ENCODE assay signal across 8 cellular contexts in genomic region chr4:83112239-83112638, GRCh38. TPM values are rescaled to one million over a fixed set of nuclear protein-coding genes. Genes with fewer than 3 reads are reported as not detected.
DNase-seq lines count a peak whose midpoint lies in the region; ATAC-seq and TF ChIP-seq lines count a peak whose summit lies in the region.

No MANE protein-coding gene starts in this region.

- in situ Hi-C loops in G401 (cut with HindIII; ENCODE audit: low sequenced_read_pairs) = no loop called here

- intact Hi-C loops in CD14-positive monocyte (cut with micrococcal nuclease) = loop anchor here in 1 of 2 donors (2.0 to 5.0 kb wide), 2 partner anchors 15 to 85 kb away; no protein-coding TSS in a partner anchor
- intact Hi-C loops in A673 (cut with micrococcal nuclease; ENCODE audit: unreplicated experiment) = no loop called here

- no peak overlapping the region for H3K27ac ChIP-seq in A673 (ENCODE audit: low read depth, low read length, poor library complexity, severe bottlenecking)

- ATAC-seq in GM19035 (IDR thresholded peaks at IDR 0.05; ENCODE audit: unreplicated experiment) (peak; percentile 28), HG03521 (IDR thresholded peaks at IDR 0.05; ENCODE audit: unreplicated experiment) (peak; percentile 18)

- H3K27me3 Mint-ChIP-seq in CD14-positive monocyte (ENCODE audit: low read depth in 3 of 3) = peaks cover 0 to 4% (median 0%) of the 10 kb centered on the region in 3 donors
- no peaks in the 10 kb centered on the region for H3K27me3 Mint-ChIP-seq in activated naive CD4-positive, alpha-beta T cell treated with anti-CD3 and anti-CD28 coated beads, Interleukin-2, amount 50 U/mL, for 24 hours
- H3K27me3 Mint-ChIP-seq in osteocyte (ENCODE audit: unreplicated experiment) = no peaks in the 10 kb centered on the region

- no peaks in the 10 kb centered on the region for H3K4me1 ChIP-seq in A673 (ENCODE audit: insufficient read depth, low read length, poor library complexity, severe bottlenecking)

- POLR2A ChIA-PET in A673 (lab: Charles Lee; ENCODE audit: low non-redundant PET) = no interaction called here

- no peaks in the 10 kb centered on the region for H3K36me3 ChIP-seq in A673 (ENCODE audit: insufficient read depth, low read length, poor library complexity, severe bottlenecking)

- H3K27ac Mint-ChIP-seq in CD14-positive monocyte = peak overlapping the region; percentile 81 to 95 (median 86)
- peak overlapping the region; percentile 98 for H3K27ac Mint-ChIP-seq in activated naive CD4-positive, alpha-beta T cell treated with anti-CD3 and anti-CD28 coated beads, Interleukin-2, amount 50 U/mL, for 24 hours
- no peak overlapping the region for H3K27ac Mint-ChIP-seq in osteocyte (ENCODE audit: unreplicated experiment)

- CTCF ChIA-PET in A673 (lab: Charles Lee) = no interaction called here

- TF ChIP-seq CTCF in CD14-positive monocyte (IDR thresholded peaks at IDR 0.05) (no peak), A673 (conservative IDR thresholded peaks at IDR 0.05; ENCODE audit: low read depth, low read length) (no peak), osteocyte (IDR thresholded peaks at IDR 0.05) (no peak)

- H3K4me3 ChIP-seq in A673 (ENCODE audit: low read depth, low read length, poor library complexity, severe bottlenecking) = no peak overlapping the region

- H3K9me3 ChIP-seq in A673 (ENCODE audit: low read depth, low read length, poor library complexity, severe bottlenecking) = no peaks in the 10 kb centered on the region

- H3K36me3 Mint-ChIP-seq in CD14-positive monocyte = peaks cover 0 to 9% of the 10 kb centered on the region in 2 donors
- no peaks in the 10 kb centered on the region for H3K36me3 Mint-ChIP-seq in activated naive CD4-positive, alpha-beta T cell treated with anti-CD3 and anti-CD28 coated beads, Interleukin-2, amount 50 U/mL, for 24 hours
- H3K36me3 Mint-ChIP-seq in osteocyte (ENCODE audit: unreplicated experiment) = no peaks in the 10 kb centered on the region

- H3K4me3 Mint-ChIP-seq in CD14-positive monocyte (peak overlapping the region; percentile 84 to 92), osteocyte (ENCODE audit: unreplicated experiment) (no peak overlapping the region)
- peak overlapping the region; percentile 98 for H3K4me3 Mint-ChIP-seq in activated naive CD4-positive, alpha-beta T cell treated with anti-CD3 and anti-CD28 coated beads, Interleukin-2, amount 50 U/mL, for 24 hours

- H3K27me3 ChIP-seq in A673 (replicated peaks; ENCODE audit: insufficient read depth, low read depth, low read length, poor library complexity) = no peaks in the 10 kb centered on the region

- H3K4me1 Mint-ChIP-seq in CD14-positive monocyte (peaks cover 56% of the 10 kb centered on the region), osteocyte (ENCODE audit: unreplicated experiment) (peaks cover 9% of the 10 kb centered on the region)
- peaks cover 40% of the 10 kb centered on the region for H3K4me1 Mint-ChIP-seq in activated naive CD4-positive, alpha-beta T cell treated with anti-CD3 and anti-CD28 coated beads, Interleukin-2, amount 50 U/mL, for 24 hours

- DNase-seq in CD14-positive monocyte (ENCODE audit: low spot score) = no peak
- DNase-seq in effector CD8-positive, alpha-beta T cell (lab: John Stamatoyannopoulos, UW) = no peak
- DNase-seq in A673 (ENCODE audit: low spot score) = no peak
- DNase-seq in osteocyte (ENCODE audit: extremely low spot score, unreplicated experiment) = no peak
- DNase-seq in G401 (ENCODE audit: low spot score) = no peak

- no TSS peak for BruUV-seq in A673 (replicated peaks; lab: Mats Ljungman, UMichigan)

- H3K9me3 Mint-ChIP-seq in CD14-positive monocyte (no peaks in the 10 kb centered on the region), osteocyte (ENCODE audit: unreplicated experiment) (no peaks in the 10 kb centered on the region)
- H3K9me3 Mint-ChIP-seq in activated naive CD4-positive, alpha-beta T cell treated with anti-CD3 and anti-CD28 coated beads, Interleukin-2, amount 50 U/mL, for 24 hours = no peaks in the 10 kb centered on the region

RNA-seq across cellular contexts. Expression of gene PLAC8, which starts 2.3 kb away (rescaled TPM):
- 100 to 1,000 TPM; 170 to 626 TPM for polyA plus RNA-seq in CD14-positive monocyte
- total RNA-seq in A673 (2021) (0.41 TPM in 1 of 2 replicates, not detected in the other), osteocyte (not detected in 2 replicates)
- 74.0 and 106 TPM in 2 replicates for total RNA-seq in G401 (2014; rRNA removed; shearing (Covaris generic))

Comparison
In these comparisons a context has a peak if more than half of its experiments do, and no peak if none do; other contexts are left out.
1. RNA of gene PLAC8, which starts 2.3 kb away (total RNA-seq): 74.0 to 106 TPM in G401; not detected in osteocyte and 0.41 TPM in A673; every median in the first group is over 10 times any median in the second.